16 cellular contexts compared by ENCODE assay signal in genomic region chr4:152415980-152416379, GRCh38.
DNase-seq lines count a peak whose midpoint lies in the region; ATAC-seq and TF ChIP-seq lines count a peak whose summit lies in the region.
"Had no signal": no experiment of that assay in that cellular context is flagged by ENCODE, and none has a peak within 500 bp of the region (broad histone marks: within the 10 kb centered on the region; RNA-seq: fewer than 3 reads in every experiment).

No MANE protein-coding gene starts in this region.

- H3K4me2 ChIP-seq in H9 (ENCODE audit: insufficient read depth, insufficient read length, low read length), result no peak overlapping the region

- H2AFZ ChIP-seq in H9 (ENCODE audit: low read length), result no peak overlapping the region

- no peak overlapping the region for H2BK12ac ChIP-seq in H9 (ENCODE audit: insufficient read length, low read depth, low read length)

- H3K36me3 Mint-ChIP-seq in Caco-2 (ENCODE audit: insufficient read depth, unreplicated experiment), result no peaks in the 10 kb centered on the region
- no peaks in the 10 kb centered on the region for H3K36me3 Mint-ChIP-seq in central memory CD8-positive, alpha-beta T cell (ENCODE audit: insufficient read depth)
- peaks cover 0 to 4% (median 0%) of the 10 kb centered on the region in 3 experiments; a peak in 1 of 7 replicates for H3K36me3 Mint-ChIP-seq in H9 (ENCODE audit: insufficient read depth in 1 of 3, low read depth in 3 of 3)

- H3K4me1 Mint-ChIP-seq in Caco-2 (ENCODE audit: low read depth, unreplicated experiment), result peaks cover 18% of the 10 kb centered on the region
- peaks cover 45% of the 10 kb centered on the region for H3K4me1 Mint-ChIP-seq in central memory CD8-positive, alpha-beta T cell
- peaks cover 7 to 21% of the 10 kb centered on the region in 2 experiments for H3K4me1 Mint-ChIP-seq in H9

- no peak overlapping the region for H2AK5ac ChIP-seq in H9 (ENCODE audit: insufficient read length, low read length)

- intact Hi-C loops in Caco-2 (cut with micrococcal nuclease; ENCODE audit: unreplicated experiment), result loop anchor here (1.0 kb wide), 1 partner anchor 10 kb away; no protein-coding TSS in a partner anchor

- no peak overlapping the region for H3K4me3 ChIP-seq in Caco-2 (ENCODE audit: low read depth, low read length)
- H3K4me3 ChIP-seq: psoas muscle had no signal

- no peak overlapping the region for H2BK20ac ChIP-seq in H9 (ENCODE audit: low read depth, low read length, poor library complexity, severe bottlenecking)

- H3K23me2 ChIP-seq in H9 (ENCODE audit: insufficient read length, low read depth, low read length, poor library complexity, severe bottlenecking), result no peaks in the 10 kb centered on the region

- POLR2A ChIA-PET in Caco-2 (lab: Charles Lee), result no interaction called here

- no peak for ATAC-seq in central memory CD8-positive, alpha-beta T cell (replicated peaks; ENCODE audit: extremely low read depth, poor library complexity, severe bottlenecking)
- no peak for ATAC-seq in GM19035 (IDR thresholded peaks at IDR 0.05; ENCODE audit: unreplicated experiment)
- ATAC-seq: psoas muscle had no signal

- H2BK5ac ChIP-seq in H9 (ENCODE audit: insufficient read length, low read length), result no peak overlapping the region

- no peak overlapping the region for H4K91ac ChIP-seq in H9 (ENCODE audit: insufficient read length, low read depth, low read length)

- no peaks in the 10 kb centered on the region for H3K79me1 ChIP-seq in H9 (ENCODE audit: insufficient read depth, low read depth, low read length, poor library complexity, severe bottlenecking)

- H2BK120ac ChIP-seq in H9 (ENCODE audit: low read depth, low read length, poor library complexity, severe bottlenecking), result no peak overlapping the region

- no peak overlapping the region for H4K8ac ChIP-seq in H9 (replicated peaks; ENCODE audit: insufficient read length, low read depth, low read length)

- H3K56ac ChIP-seq in H9 (ENCODE audit: insufficient read length, low read depth, low read length), result no peak overlapping the region

- no peak overlapping the region for H3T11ph ChIP-seq in H9 (ENCODE audit: low read length)

- H3K27me3 Mint-ChIP-seq in Caco-2 (ENCODE audit: insufficient read depth, unreplicated experiment), result no peaks in the 10 kb centered on the region
- H3K27me3 Mint-ChIP-seq in central memory CD8-positive, alpha-beta T cell, result no peaks in the 10 kb centered on the region
- no peaks in the 10 kb centered on the region for H3K27me3 Mint-ChIP-seq in H9 (ENCODE audit: low read depth)
- H3K27me3 Mint-ChIP-seq: activated naive CD4-positive, alpha-beta T cell treated with anti-CD3 and anti-CD28 coated beads, Interleukin-2, amount 50 U/mL, for 24 hours; CD4-positive, CD25-positive, alpha-beta regulatory T cell had no signal

- H2BK15ac ChIP-seq in H9 (ENCODE audit: low read depth, low read length), result no peak overlapping the region

- H3K27me3 ChIP-seq in Caco-2 (replicated peaks; ENCODE audit: control insufficient read depth, insufficient read depth, low read length), result no peaks in the 10 kb centered on the region
- H3K27me3 ChIP-seq in H9 (ENCODE audit: insufficient read depth, low read length), result no peaks in the 10 kb centered on the region

- no peak overlapping the region for H3K9ac ChIP-seq in H9 (ENCODE audit: extremely low read depth, insufficient read length, low read length)

- H3K18ac ChIP-seq in H9 (ENCODE audit: insufficient read length, low read depth, low read length), result no peak overlapping the region

- no peaks in the 10 kb centered on the region; the same call in 1 of the 2 replicates for H3K79me2 ChIP-seq in H9 (ENCODE audit: insufficient read depth, low read length)

- no peak overlapping the region for H3K14ac ChIP-seq in H9 (ENCODE audit: insufficient read depth, low read length)

- no peak overlapping the region for H3K4ac ChIP-seq in H9 (ENCODE audit: low read depth, low read length)

- no CpG with 5 or more reads among the region's 2 CpGs for WGBS in H9 (ENCODE audit: extremely low coverage, insufficient read length, low lambda C conversion rate)

- H4K20me1 ChIP-seq in H9 (ENCODE audit: control insufficient read depth, insufficient read depth, insufficient read length), result no peaks in the 10 kb centered on the region

- H3K9me3 Mint-ChIP-seq in Caco-2 (ENCODE audit: unreplicated experiment) (no peaks in the 10 kb centered on the region), H9 (no peaks in the 10 kb centered on the region)
- H3K9me3 Mint-ChIP-seq in central memory CD8-positive, alpha-beta T cell, result no peaks in the 10 kb centered on the region
- H3K9me3 Mint-ChIP-seq: activated naive CD4-positive, alpha-beta T cell treated with anti-CD3 and anti-CD28 coated beads, Interleukin-2, amount 50 U/mL, for 24 hours; CD4-positive, CD25-positive, alpha-beta regulatory T cell had no signal

- no peak for DNase-seq in Caco-2
- DNase-seq in M059J (ENCODE audit: low read depth), result peak; percentile 38
- DNase-seq in central memory CD8-positive, alpha-beta T cell (ENCODE audit: low spot score in 2 of 2), result no peak
- peak; percentile 15 for DNase-seq in non-pigmented ciliary epithelial cell (ENCODE audit: low read depth)
- DNase-seq in activated CD4-positive, alpha-beta T cell treated with anti-CD3 and anti-CD28 coated beads, Interleukin-2, amount 50 U/mL, for 48 hours, result no peak
- no peak for DNase-seq in H9
- no peak for DNase-seq in NCI-H2196 (lab: John Stamatoyannopoulos, UW; ENCODE audit: unreplicated experiment)
- DNase-seq: activated CD4-positive, CD25-positive, alpha-beta regulatory T cell; CD4-positive, CD25-positive, alpha-beta regulatory T cell; cerebellar nuclear complex; GF-D8; NCI-H2081 treated with DMSO at 0.1 percent for 48 hours; psoas muscle; RPMI8226 had no signal

- H3K23ac ChIP-seq in H9 (ENCODE audit: insufficient read length, low read depth, low read length), result no peak overlapping the region

- H3K36me3 ChIP-seq in Caco-2 (ENCODE audit: control insufficient read depth, insufficient read depth, low read length), result no peaks in the 10 kb centered on the region

- H3K4me1 ChIP-seq in Caco-2 (peaks cover 40% of the 10 kb centered on the region), H9 (ENCODE audit: insufficient read depth, low read length) (no peaks in the 10 kb centered on the region; the same call in 1 of the 2 replicates)
- H3K4me1 ChIP-seq: psoas muscle had no signal

- H3K27ac ChIP-seq in H9 (ENCODE audit: insufficient read length, low read depth, low read length), result no peak overlapping the region
- H3K27ac ChIP-seq: psoas muscle had no signal

- no peaks in the 10 kb centered on the region for H3K9me3 ChIP-seq in Caco-2
- no peaks in the 10 kb centered on the region for H3K9me3 ChIP-seq in H9 (ENCODE audit: control insufficient read depth, low read depth, low read length)
- H3K9me3 ChIP-seq: psoas muscle had no signal

- TF ChIP-seq CTCF in Caco-2 (IDR thresholded peaks at IDR 0.05; ENCODE audit: insufficient read depth in 1 of 2, low read depth in 1 of 2, low read length in 1 of 2, severe bottlenecking in 1 of 2, unreplicated experiment in 1 of 2), result no peak
- no peak for TF ChIP-seq CTCF in H9 (conservative IDR thresholded peaks at IDR 0.05)

- no TSS peak for BruUV-seq in Caco-2 (replicated peaks; lab: Mats Ljungman, UMichigan)

- H3K27ac Mint-ChIP-seq in Caco-2 (ENCODE audit: unreplicated experiment) (peak overlapping the region; percentile 3), H9 (no peak overlapping the region)
- H3K27ac Mint-ChIP-seq in central memory CD8-positive, alpha-beta T cell (ENCODE audit: low read depth), result peak overlapping the region; percentile 3
- H3K27ac Mint-ChIP-seq: activated naive CD4-positive, alpha-beta T cell treated with anti-CD3 and anti-CD28 coated beads, Interleukin-2, amount 50 U/mL, for 24 hours had no signal

- CTCF ChIA-PET in Caco-2 (lab: Charles Lee), result interaction anchor here (1.2 kb wide), 1 partner anchor 10 kb away, joined by 8 read pairs; no protein-coding TSS in a partner anchor

- no peak overlapping the region for H3K4me3 Mint-ChIP-seq in Caco-2 (ENCODE audit: unreplicated experiment)
- H3K4me3 Mint-ChIP-seq in central memory CD8-positive, alpha-beta T cell, result no peak overlapping the region
- no peak overlapping the region; a peak in 1 of 5 replicates for H3K4me3 Mint-ChIP-seq in H9
- H3K4me3 Mint-ChIP-seq: activated naive CD4-positive, alpha-beta T cell treated with anti-CD3 and anti-CD28 coated beads, Interleukin-2, amount 50 U/mL, for 24 hours; CD4-positive, CD25-positive, alpha-beta regulatory T cell had no signal

- no peak overlapping the region for H4K5ac ChIP-seq in H9 (ENCODE audit: insufficient read length, low read depth, low read length)

Comparison
In these comparisons a context has a peak if more than half of its experiments do, and no peak if none do; other contexts are left out.
1. DNase-seq: peak in M059J (single experiment) and non-pigmented ciliary epithelial cell (single experiment); none in Caco-2 (0 of 2), central memory CD8-positive, alpha-beta T cell (0 of 2), activated CD4-positive, alpha-beta T cell treated with anti-CD3 and anti-CD28 coated beads, Interleukin-2, amount 50 U/mL, for 48 hours (0 of 2), H9 (single experiment) and NCI-H2196 (single experiment).
2. H3K27ac Mint-ChIP-seq: peak in Caco-2 (single experiment) and central memory CD8-positive, alpha-beta T cell (single experiment); none in H9 (0 of 3).